In genomic region chr15:37104413-37105392, GRCh38 we compare ENCODE assay signal across 18 cellular contexts. TPM values are rescaled to one million over a fixed set of nuclear protein-coding genes. Genes with fewer than 3 reads are reported as not detected.
DNase-seq lines count a peak whose midpoint lies in the region; ATAC-seq, FAIRE-seq and TF ChIP-seq lines count a peak whose summit lies in the region.
"Had no signal": no experiment of that assay in that cellular context is flagged by ENCODE, and none has a peak within 500 bp of the region (broad histone marks: within the 10 kb centered on the region; RNA-seq: fewer than 3 reads in every experiment).

No MANE protein-coding gene starts in this region.

- H3K36me3 ChIP-seq in thymus (ENCODE audit: control insufficient read depth, insufficient read depth), result no peaks in the 10 kb centered on the region

- H3K4me3 ChIP-seq in dorsolateral prefrontal cortex (peak overlapping the region in 49 of 59 donors; percentile 1 to 87 (median 73)), thymus (ENCODE audit: low read length) (no peak overlapping the region)
- H3K4me3 ChIP-seq: PC-9 had no signal

- H3K9me3 ChIP-seq in thymus (ENCODE audit: control insufficient read depth), result peaks cover 1% of the 10 kb centered on the region

- H3K9me3 Mint-ChIP-seq in mesothelial cell of epicardium, result no peaks in the 10 kb centered on the region
- H3K9me3 Mint-ChIP-seq in activated T-helper 17 cell treated with anti-CD3 and anti-CD28 coated beads, Interleukin-2, amount 50 U/mL, for 72 hours, result peaks cover 8% of the 10 kb centered on the region

- 42% methylated on average over 14 of the region's 14 CpGs for WGBS in thymus

- intact Hi-C loops in dorsolateral prefrontal cortex (cut with DNase I), result loop anchor here (10.0 kb wide), 2 partner anchors 600 to 610 kb away; no protein-coding TSS in a partner anchor

- H3K27me3 ChIP-seq in dorsolateral prefrontal cortex (peaks cover 0 to 85% (median 44%) of the 10 kb centered on the region in 45 donors), thymus (ENCODE audit: control insufficient read depth, insufficient read depth) (peaks cover 77% of the 10 kb centered on the region)

- ATAC-seq in activated T-helper 17 cell treated with anti-CD3 and anti-CD28 coated beads, Interleukin-2, amount 50 U/mL, for 72 hours (replicated peaks), result no peak
- ATAC-seq: activated naive CD4-positive, alpha-beta T cell treated with anti-CD3 and anti-CD28 coated beads, Interleukin-2, amount 50 U/mL, for 72 hours had no signal

- no peak for FAIRE-seq in GM19239 (lab: Jason Lieb, UNC)
- FAIRE-seq: colon had no signal

- peak overlapping the region; percentile 100 for H3K27ac Mint-ChIP-seq in mesothelial cell of epicardium
- no peak overlapping the region for H3K27ac Mint-ChIP-seq in activated T-helper 17 cell treated with anti-CD3 and anti-CD28 coated beads, Interleukin-2, amount 50 U/mL, for 72 hours
- H3K27ac Mint-ChIP-seq: activated naive CD4-positive, alpha-beta T cell treated with anti-CD3 and anti-CD28 coated beads, Interleukin-2, amount 50 U/mL, for 72 hours; CD14-positive monocyte; immature natural killer cell; stimulated activated naive CD8-positive, alpha-beta T cell treated with anti-CD3 and anti-CD28 coated beads, Interleukin-15, Interleukin-2, amounts not matched to agents 100 ng/mL and 50 ng/mL, for 24 hours had no signal

- peaks cover 2% of the 10 kb centered on the region for H3K27me3 Mint-ChIP-seq in mesothelial cell of epicardium (ENCODE audit: low read depth)
- peaks cover 76% of the 10 kb centered on the region for H3K27me3 Mint-ChIP-seq in activated T-helper 17 cell treated with anti-CD3 and anti-CD28 coated beads, Interleukin-2, amount 50 U/mL, for 72 hours

- TF ChIP-seq CTCF in dorsolateral prefrontal cortex (IDR thresholded peaks at IDR 0.05 in 54 of 56, conservative IDR thresholded peaks at IDR 0.05 in 2 of 56; ENCODE audit: low read depth in 1 of 56, partially characterized antibody in 56 of 56) (no peak), mesothelial cell of epicardium (IDR thresholded peaks at IDR 0.05; ENCODE audit: unreplicated experiment) (no peak)

- H3K27ac ChIP-seq in dorsolateral prefrontal cortex (peak overlapping the region in 50 of 59 donors; percentile 4 to 99 (median 61)), thymus (ENCODE audit: low read depth) (peak overlapping the region; percentile 36)
- H3K27ac ChIP-seq: 22Rv1, PC-9 had no signal

- H3K4me1 ChIP-seq in thymus (ENCODE audit: control insufficient read depth, insufficient read depth, low read length), result peaks cover 4% of the 10 kb centered on the region

- H3K4me3 Mint-ChIP-seq in mesothelial cell of epicardium, result peak overlapping the region; percentile 98
- H3K4me3 Mint-ChIP-seq in activated T-helper 17 cell treated with anti-CD3 and anti-CD28 coated beads, Interleukin-2, amount 50 U/mL, for 72 hours, result no peak overlapping the region
- H3K4me3 Mint-ChIP-seq: stimulated activated naive CD8-positive, alpha-beta T cell treated with anti-CD3 and anti-CD28 coated beads, Interleukin-15, Interleukin-2, amounts not matched to agents 100 ng/mL and 50 ng/mL, for 24 hours had no signal

- peaks cover 49% of the 10 kb centered on the region for H3K4me1 Mint-ChIP-seq in mesothelial cell of epicardium
- peaks cover 14% of the 10 kb centered on the region for H3K4me1 Mint-ChIP-seq in activated T-helper 17 cell treated with anti-CD3 and anti-CD28 coated beads, Interleukin-2, amount 50 U/mL, for 72 hours

- DNase-seq in NCI-H1417 (lab: John Stamatoyannopoulos, UW) (peak in 2 of 3 experiments; percentile 58 to 79), NCI-H1417 treated with DMSO at 0.1 percent for 48 hours (lab: John Stamatoyannopoulos, UW) (no peak), dorsolateral prefrontal cortex (no peak), mesothelial cell of epicardium (ENCODE audit: low spot score in 2 of 2, unreplicated experiment in 2 of 2) (peak in 1 of 2 experiments; percentile 42), cerebellum (ENCODE audit: low spot score) (no peak), GM19239 (ENCODE audit: insufficient read length, low spot score) (no peak)
- DNase-seq: DND-41, immature natural killer cell, KBM-7, NCI-H510A, PC-9 had no signal

- peaks cover 8% of the 10 kb centered on the region for H3K36me3 Mint-ChIP-seq in mesothelial cell of epicardium
- peaks cover 39% of the 10 kb centered on the region for H3K36me3 Mint-ChIP-seq in activated T-helper 17 cell treated with anti-CD3 and anti-CD28 coated beads, Interleukin-2, amount 50 U/mL, for 72 hours (ENCODE audit: low read depth)

RNA-seq across cellular contexts. Expression of gene MEIS2, which starts 4.4 kb away (rescaled TPM):
- total RNA-seq in dorsolateral prefrontal cortex (10 to 100 TPM; 23.7 to 65.2 (median 44.8) TPM), mesothelial cell of epicardium (377 to 397 TPM (median 379 TPM) in 3 replicates), cerebellum (40.8 TPM)
- 32.7 TPM for polyA plus RNA-seq in thymus
- not detected for total RNA-seq in activated T-helper 17 cell treated with anti-CD3 and anti-CD28 coated beads, Interleukin-2, amount 50 U/mL, for 72 hours
- polyA plus RNA-seq: CD14-positive monocyte, immature natural killer cell had no signal

Comparison
In these comparisons a context has a peak if more than half of its experiments do, and no peak if none do; other contexts are left out.
1. DNase-seq: peak in NCI-H1417 (2 of 3); none in NCI-H1417 treated with DMSO at 0.1 percent for 48 hours (single experiment), dorsolateral prefrontal cortex (0 of 10), cerebellum (single experiment) and GM19239 (single experiment).
2. RNA of gene MEIS2, which starts 4.4 kb away (total RNA-seq): 377 to 397 TPM in mesothelial cell of epicardium, 23.7 to 65.2 TPM in dorsolateral prefrontal cortex and 40.8 TPM in cerebellum (single experiment); not detected in activated T-helper 17 cell treated with anti-CD3 and anti-CD28 coated beads, Interleukin-2, amount 50 U/mL, for 72 hours; every median in the first group is over 10 times any median in the second.